Comparison of ENCODE assay signal across 29 cellular contexts in the genomic region with DNA sequence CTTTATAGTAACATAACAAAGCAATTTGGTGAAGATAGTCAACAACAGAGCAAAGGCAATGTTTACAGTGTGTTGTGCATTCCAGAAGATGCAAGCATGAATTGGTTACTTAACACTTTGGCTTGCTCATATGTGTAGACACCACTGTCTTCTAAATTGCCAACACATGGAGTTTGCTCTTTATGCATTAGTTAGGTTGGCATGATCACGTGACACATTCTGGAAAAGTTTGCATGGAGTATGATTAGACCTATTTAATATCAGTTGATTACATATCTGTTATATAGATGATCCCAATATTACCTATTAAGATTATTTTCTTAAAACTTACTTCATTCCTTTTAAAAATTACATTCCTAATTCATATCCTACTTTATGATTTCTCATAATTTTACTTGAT.
"Had no signal": no experiment of that assay in that cellular context is flagged by ENCODE, and none has a peak within 500 bp of the region (broad histone marks: within the 10 kb centered on the region; RNA-seq: fewer than 3 reads in every experiment).

No MANE protein-coding gene starts in this region.

- H3K27me3 ChIP-seq: ascending aorta, brain microvascular endothelial cell, dorsolateral prefrontal cortex had no signal

- H3K4me3 Mint-ChIP-seq: activated CD4-positive, alpha-beta memory T cell treated with anti-CD3 and anti-CD28 coated beads for 36 hours; activated CD4-positive, alpha-beta T cell treated with anti-CD3 and anti-CD28 coated beads for 36 hours; activated CD4-positive, alpha-beta T cell treated with anti-CD3 and anti-CD28 coated beads, Interleukin-2, amount 10 ng/mL, durations not matched to agents 24 days and 14 days; activated CD8-positive, alpha-beta memory T cell treated with anti-CD3 and anti-CD28 coated beads, Interleukin-2, amount 10 ng/mL, durations not matched to agents 7 days and 5 days; activated CD8-positive, alpha-beta T cell treated with anti-CD3 and anti-CD28 coated beads, Interleukin-2, amount 10 ng/mL, durations not matched to agents 7 days and 5 days; activated naive CD4-positive, alpha-beta T cell treated with anti-CD3 and anti-CD28 coated beads, Interleukin-2, amount 10 ng/mL, durations not matched to agents 7 days and 5 days; activated naive CD8-positive, alpha-beta T cell treated with anti-CD3 and anti-CD28 coated beads, Interleukin-2, amount 10 ng/mL, durations not matched to agents 7 days and 5 days; activated T-cell treated with anti-CD3 and anti-CD28 coated beads, Interleukin-2, amount 50 U/mL, for 72 hours; central memory CD8-positive, alpha-beta T cell; dendritic cell treated with granulocyte-macrophage colony-stimulating factor and Interleukin-4, amounts not matched to agents 40 ng/mL and 50 ng/mL, for 4 days; endodermal cell had no signal

- H3K36me3 Mint-ChIP-seq: activated CD4-positive, alpha-beta memory T cell treated with anti-CD3 and anti-CD28 coated beads for 36 hours; activated CD8-positive, alpha-beta memory T cell treated with anti-CD3 and anti-CD28 coated beads, Interleukin-2, amount 10 ng/mL, durations not matched to agents 7 days and 5 days; activated naive CD4-positive, alpha-beta T cell treated with anti-CD3 and anti-CD28 coated beads, Interleukin-2, amount 10 ng/mL, durations not matched to agents 7 days and 5 days; activated naive CD4-positive, alpha-beta T cell treated with anti-CD3 and anti-CD28 coated beads, Interleukin-2, amount 50 U/mL, for 72 hours; activated naive CD8-positive, alpha-beta T cell treated with anti-CD3 and anti-CD28 coated beads, Interleukin-2, amount 10 ng/mL, durations not matched to agents 7 days and 5 days had no signal

- H3K4me1 ChIP-seq: ascending aorta, esophagus muscularis mucosa had no signal

- H3K4me3 ChIP-seq: ascending aorta, coronary artery, dorsolateral prefrontal cortex, esophagus muscularis mucosa had no signal

- H3K27ac Mint-ChIP-seq: activated CD4-positive, alpha-beta memory T cell treated with anti-CD3 and anti-CD28 coated beads for 36 hours; activated CD4-positive, alpha-beta T cell treated with anti-CD3 and anti-CD28 coated beads for 36 hours; activated CD4-positive, alpha-beta T cell treated with anti-CD3 and anti-CD28 coated beads, Interleukin-2, amount 10 ng/mL, durations not matched to agents 24 days and 14 days; activated CD8-positive, alpha-beta memory T cell treated with anti-CD3 and anti-CD28 coated beads, Interleukin-2, amount 10 ng/mL, durations not matched to agents 7 days and 5 days; activated CD8-positive, alpha-beta T cell treated with anti-CD3 and anti-CD28 coated beads, Interleukin-2, amount 10 ng/mL, durations not matched to agents 7 days and 5 days; activated naive CD4-positive, alpha-beta T cell treated with anti-CD3 and anti-CD28 coated beads, Interleukin-2, amount 10 ng/mL, durations not matched to agents 7 days and 5 days; activated naive CD4-positive, alpha-beta T cell treated with anti-CD3 and anti-CD28 coated beads, Interleukin-2, amount 50 U/mL, for 72 hours; activated naive CD8-positive, alpha-beta T cell treated with anti-CD3 and anti-CD28 coated beads, Interleukin-2, amount 10 ng/mL, durations not matched to agents 7 days and 5 days; activated T-cell treated with anti-CD3 and anti-CD28 coated beads, Interleukin-2, amount 50 U/mL, for 72 hours; dendritic cell treated with granulocyte-macrophage colony-stimulating factor and Interleukin-4, amounts not matched to agents 40 ng/mL and 50 ng/mL, for 4 days; endodermal cell had no signal

- FAIRE-seq: bronchial epithelial cell had no signal

- DNase-seq: activated CD4-positive, alpha-beta memory T cell treated with anti-CD3 and anti-CD28 coated beads for 36 hours; activated CD4-positive, alpha-beta T cell treated with anti-CD3 and anti-CD28 coated beads for 36 hours; activated CD4-positive, alpha-beta T cell treated with anti-CD3 and anti-CD28 coated beads, Interleukin-2, amount 10 ng/mL, durations not matched to agents 24 days and 14 days; activated CD4-positive, CD25-positive, alpha-beta regulatory T cell; activated CD4-positive, CD25-positive, alpha-beta regulatory T cell treated with anti-CD3 and anti-CD28 coated beads, Interleukin-2, amount 50 U/mL, for 72 hours; activated CD8-positive, alpha-beta memory T cell treated with anti-CD3 and anti-CD28 coated beads, Interleukin-2, amount 10 ng/mL, durations not matched to agents 7 days and 5 days; activated CD8-positive, alpha-beta memory T cell treated with anti-CD3 and anti-CD28 coated beads, Interleukin-2, amount 50 U/mL, for 4 hours; activated CD8-positive, alpha-beta T cell treated with anti-CD3 and anti-CD28 coated beads, Interleukin-2, amount 10 ng/mL, durations not matched to agents 7 days and 5 days; activated gamma-delta T cell; activated naive CD4-positive, alpha-beta T cell; activated naive CD4-positive, alpha-beta T cell treated with anti-CD3 and anti-CD28 coated beads, Interleukin-2, amount 10 ng/mL, durations not matched to agents 7 days and 5 days; activated naive CD8-positive, alpha-beta T cell treated with anti-CD3 and anti-CD28 coated beads, Interleukin-2, amount 10 ng/mL, durations not matched to agents 7 days and 5 days; activated T-cell treated with anti-CD3 and anti-CD28 coated beads, Interleukin-2, amount 50 U/mL, for 1 hour; activated T-cell treated with anti-CD3 and anti-CD28 coated beads, Interleukin-2, amount 50 U/mL, for 72 hours; brain microvascular endothelial cell; dorsolateral prefrontal cortex; effector memory CD4-positive, alpha-beta T cell; endodermal cell; foreskin melanocyte; head of caudate nucleus; hippocampal formation; T-helper 2 cell had no signal

- H3K4me1 Mint-ChIP-seq: activated CD4-positive, alpha-beta T cell treated with anti-CD3 and anti-CD28 coated beads for 36 hours; activated CD4-positive, alpha-beta T cell treated with anti-CD3 and anti-CD28 coated beads, Interleukin-2, amount 10 ng/mL, durations not matched to agents 24 days and 14 days; activated CD8-positive, alpha-beta memory T cell treated with anti-CD3 and anti-CD28 coated beads, Interleukin-2, amount 10 ng/mL, durations not matched to agents 7 days and 5 days; activated naive CD4-positive, alpha-beta T cell treated with anti-CD3 and anti-CD28 coated beads, Interleukin-2, amount 10 ng/mL, durations not matched to agents 7 days and 5 days; activated naive CD8-positive, alpha-beta T cell treated with anti-CD3 and anti-CD28 coated beads, Interleukin-2, amount 10 ng/mL, durations not matched to agents 7 days and 5 days; central memory CD8-positive, alpha-beta T cell had no signal

- H3K9me3 Mint-ChIP-seq: activated CD4-positive, alpha-beta memory T cell treated with anti-CD3 and anti-CD28 coated beads for 36 hours; activated CD4-positive, alpha-beta T cell treated with anti-CD3 and anti-CD28 coated beads, Interleukin-2, amount 10 ng/mL, durations not matched to agents 24 days and 14 days; activated naive CD4-positive, alpha-beta T cell treated with anti-CD3 and anti-CD28 coated beads, Interleukin-2, amount 10 ng/mL, durations not matched to agents 7 days and 5 days; activated naive CD4-positive, alpha-beta T cell treated with anti-CD3 and anti-CD28 coated beads, Interleukin-2, amount 50 U/mL, for 72 hours; activated naive CD8-positive, alpha-beta T cell treated with anti-CD3 and anti-CD28 coated beads, Interleukin-2, amount 10 ng/mL, durations not matched to agents 7 days and 5 days; activated T-cell treated with anti-CD3 and anti-CD28 coated beads, Interleukin-2, amount 50 U/mL, for 72 hours; central memory CD8-positive, alpha-beta T cell; dendritic cell treated with granulocyte-macrophage colony-stimulating factor and Interleukin-4, amounts not matched to agents 40 ng/mL and 50 ng/mL, for 4 days had no signal

- H3K27ac ChIP-seq: ascending aorta, brain microvascular endothelial cell, coronary artery, dorsolateral prefrontal cortex, esophagus muscularis mucosa had no signal

- H3K27me3 Mint-ChIP-seq: activated CD4-positive, alpha-beta memory T cell treated with anti-CD3 and anti-CD28 coated beads for 36 hours; activated CD4-positive, alpha-beta T cell treated with anti-CD3 and anti-CD28 coated beads, Interleukin-2, amount 10 ng/mL, durations not matched to agents 24 days and 14 days; activated CD8-positive, alpha-beta memory T cell treated with anti-CD3 and anti-CD28 coated beads, Interleukin-2, amount 10 ng/mL, durations not matched to agents 7 days and 5 days; activated naive CD4-positive, alpha-beta T cell treated with anti-CD3 and anti-CD28 coated beads, Interleukin-2, amount 10 ng/mL, durations not matched to agents 7 days and 5 days; activated naive CD8-positive, alpha-beta T cell treated with anti-CD3 and anti-CD28 coated beads, Interleukin-2, amount 10 ng/mL, durations not matched to agents 7 days and 5 days; central memory CD8-positive, alpha-beta T cell had no signal

- ATAC-seq: activated CD4-positive, alpha-beta T cell treated with anti-CD3 and anti-CD28 coated beads for 36 hours; activated CD8-positive, alpha-beta memory T cell treated with anti-CD3 and anti-CD28 coated beads, Interleukin-2, amount 10 ng/mL, durations not matched to agents 7 days and 5 days; activated CD8-positive, alpha-beta T cell treated with anti-CD3 and anti-CD28 coated beads, Interleukin-2, amount 10 ng/mL, durations not matched to agents 7 days and 5 days; activated naive CD4-positive, alpha-beta T cell treated with anti-CD3 and anti-CD28 coated beads, Interleukin-2, amount 50 U/mL, for 72 hours; activated T-cell treated with anti-CD3 and anti-CD28 coated beads, Interleukin-2, amount 50 U/mL, for 72 hours had no signal

- H3K9me3 ChIP-seq: ascending aorta, esophagus muscularis mucosa had no signal

- H3K36me3 ChIP-seq: ascending aorta, brain microvascular endothelial cell, esophagus muscularis mucosa had no signal
